Comparison of ENCODE assay signal across 8 cellular contexts in the genomic region with DNA sequence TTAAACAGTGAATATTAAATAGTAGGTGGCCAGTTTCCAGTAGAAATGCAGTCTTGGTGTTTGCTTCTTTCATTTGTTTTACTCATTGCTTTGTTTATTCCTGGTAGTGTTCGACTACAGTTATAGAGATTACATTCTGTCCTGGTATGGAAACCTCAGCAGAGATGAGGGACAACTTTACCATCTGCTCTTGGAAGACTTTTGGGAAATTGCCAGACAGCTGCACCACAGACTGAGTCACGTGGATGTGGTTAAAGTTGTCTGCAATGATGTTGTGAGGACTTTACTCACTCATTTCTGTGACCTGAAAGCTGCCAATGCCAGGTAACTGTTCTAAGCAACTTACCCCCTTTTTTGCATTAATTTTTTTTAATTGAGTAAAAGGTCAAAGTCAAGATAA. TPM values are rescaled to one million over a fixed set of nuclear protein-coding genes. Genes with fewer than 3 reads are reported as not detected.
DNase-seq lines count a peak whose midpoint lies in the region; ATAC-seq and TF ChIP-seq lines count a peak whose summit lies in the region.
"Not testable (repeated sequence)": the region's sequence is repeated elsewhere in the genome, so short reads cannot be mapped to it uniquely, and the experiment has no call there.

No MANE protein-coding gene starts in this region.

- peaks cover 6 to 14% of the 10 kb centered on the region in 2 experiments; a peak in 3 of 4 replicates for H3K4me1 ChIP-seq in SK-N-SH (ENCODE audit: control insufficient read depth in 1 of 2, insufficient read depth in 2 of 2, low read depth in 1 of 2, low read length in 1 of 2)

- H3K4me2 ChIP-seq in SK-N-SH = peak overlapping the region; percentile 5; the same call in 1 of the 2 replicates

- not testable (repeated sequence) for TF ChIP-seq RAD21 in SK-N-SH (IDR thresholded peaks at IDR 0.05; ENCODE audit: low read length)

- H3K36me3 Mint-ChIP-seq in brain = peaks cover 14% of the 10 kb centered on the region
- not testable (repeated sequence) for H3K36me3 Mint-ChIP-seq in nephron (ENCODE audit: low read depth)

- H2AFZ ChIP-seq in SK-N-SH (ENCODE audit: low read depth) = not testable (repeated sequence)

- WGBS in SK-N-SH (ENCODE audit: low lambda C conversion rate) = 3% methylated on average over 2 of the region's 2 CpGs

- POLR2A ChIA-PET in AG04450 (lab: Yijun Ruan, JAX); SK-N-SH (lab: Yijun Ruan, JAX): not testable (repeated sequence)

- H3F3A ChIP-seq in SK-N-SH (replicated peaks; ENCODE audit: insufficient read depth) = peaks cover 23% of the 10 kb centered on the region

- H3K27ac ChIP-seq in AG04450 (ENCODE audit: low read depth, low read length) = not testable (repeated sequence)
- H3K27ac ChIP-seq in SK-N-SH (ENCODE audit: low read depth in 2 of 2, low read length in 1 of 2) = peak overlapping the region; percentile 65 to 73

- not testable (repeated sequence) for H3K9me3 Mint-ChIP-seq in brain, nephron

- H3K9me3 ChIP-seq in AG04450 (ENCODE audit: control insufficient read depth, insufficient read depth, low read length); SK-N-SH: not testable (repeated sequence)

- H3K36me3 ChIP-seq in SK-N-SH (replicated peaks in 1 of 2; ENCODE audit: control insufficient read depth in 1 of 2, insufficient read depth in 2 of 2, low read length in 1 of 2) = peaks cover under 1 to 30% of the 10 kb centered on the region in 2 experiments

- not testable (repeated sequence) for H3K27me3 Mint-ChIP-seq in brain; nephron (ENCODE audit: low read depth)

- H3K27me3 ChIP-seq in AG04450 (ENCODE audit: control insufficient read depth, insufficient read depth, low read length); SK-N-SH (ENCODE audit: insufficient read depth): not testable (repeated sequence)

- H3K9ac ChIP-seq in SK-N-SH = not testable (repeated sequence)

- TF ChIP-seq EP300 in SK-N-SH (IDR thresholded peaks at IDR 0.05; ENCODE audit: borderline replicate concordance in 1 of 2, low read depth in 1 of 2, low read length in 1 of 2) = peak; percentile 19 to 32; a peak in 1 of 4 replicates

- H3K79me2 ChIP-seq in SK-N-SH (ENCODE audit: insufficient read depth) = peaks cover 74% of the 10 kb centered on the region

- peak; percentile 59 for ATAC-seq in HG02678 (IDR thresholded peaks at IDR 0.05; ENCODE audit: unreplicated experiment)

- peak overlapping the region in 4 of 5 experiments; percentile 33 to 89 (median 76) for H3K27ac Mint-ChIP-seq in brain
- H3K27ac Mint-ChIP-seq in nephron = peak overlapping the region in 2 of 3 experiments; percentile 33 to 35

- H3K4me3 ChIP-seq in AG04450 (ENCODE audit: low read depth, low read length) = not testable (repeated sequence)
- 0 out of 4 replicates have a peak overlapping the region, but pooled peaks of 1 of the 2 experiments have one; percentile 3 for H3K4me3 ChIP-seq in SK-N-SH (ENCODE audit: low read depth in 2 of 2, low read length in 1 of 2)

- peak; percentile 70 for DNase-seq in AG04450 (ENCODE audit: low read depth, low spot score)
- DNase-seq in GF-D8 (lab: John Stamatoyannopoulos, UW) = peak; percentile 3
- peak; percentile 39 for DNase-seq in NCI-H1105 treated with DMSO at 0.1 percent for 48 hours (lab: John Stamatoyannopoulos, UW)
- DNase-seq in SK-N-SH = not testable (repeated sequence)
- peak; percentile 67 for DNase-seq in glomerular visceral epithelial cell (ENCODE audit: extremely low spot score)

- not testable (repeated sequence) for H3K9me2 ChIP-seq in SK-N-SH

- peaks cover 29% of the 10 kb centered on the region for H3K4me1 Mint-ChIP-seq in brain
- peaks cover 10% of the 10 kb centered on the region for H3K4me1 Mint-ChIP-seq in nephron

- not testable (repeated sequence) for H4K20me1 ChIP-seq in SK-N-SH (ENCODE audit: insufficient read depth)

- CTCF ChIA-PET in AG04450 (lab: Charles Lee) = not testable (repeated sequence)
- CTCF ChIA-PET in SK-N-SH (lab: Yijun Ruan, JAX) = interaction anchor here (1.5 kb wide), 1 partner anchor 46 kb away, joined by 4 read pairs; no protein-coding TSS in a partner anchor

- H3K4me3 Mint-ChIP-seq in brain, nephron: not testable (repeated sequence)

- not testable (repeated sequence) for TF ChIP-seq CTCF in AG04450 (IDR thresholded peaks at IDR 0.05; ENCODE audit: low read depth, low read length); SK-N-SH (IDR thresholded peaks at IDR 0.05); brain (conservative IDR thresholded peaks at IDR 0.05); nephron (IDR thresholded peaks at IDR 0.05; ENCODE audit: unreplicated experiment in 3 of 3)

TF ChIP-seq in SK-N-SH, 30 proteins besides CTCF, POLR2A, EP300 and RAD21:
- peak; percentile 85 for TF ChIP-seq TCF12 (IDR thresholded peaks at IDR 0.05)
- TF ChIP-seq PBX3 (IDR thresholded peaks at IDR 0.05) = peak; percentile 64
- TF ChIP-seq NFIC (IDR thresholded peaks at IDR 0.05; ENCODE audit: borderline replicate concordance) = peak; percentile 82
- peak; percentile 25; the same call in 1 of the 2 replicates for TF ChIP-seq FOSL2 (IDR thresholded peaks at IDR 0.05; ENCODE audit: borderline replicate concordance, low read depth)
- TF ChIP-seq, protein P1, sequence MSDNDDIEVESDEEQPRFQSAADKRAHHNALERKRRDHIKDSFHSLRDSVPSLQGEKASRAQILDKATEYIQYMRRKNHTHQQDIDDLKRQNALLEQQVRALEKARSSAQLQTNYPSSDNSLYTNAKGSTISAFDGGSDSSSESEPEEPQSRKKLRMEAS (IDR thresholded peaks at IDR 0.05; ENCODE audit: low read depth) = 0 out of 2 replicates have a peak, but pooled peaks have one; percentile 15
- 0 out of 2 replicates have a peak, but pooled peaks have one; percentile 10 for TF ChIP-seq JUND (IDR thresholded peaks at IDR 0.05)
- TF ChIP-seq RCOR1 (IDR thresholded peaks at IDR 0.05; ENCODE audit: low read length) = peak; percentile 52; the same call in 1 of the 2 replicates
- TF ChIP-seq MXI1 (IDR thresholded peaks at IDR 0.05; ENCODE audit: low read depth, low read length) = peak; percentile 59; the same call in 1 of the 2 replicates
- TF ChIP-seq, protein P2, sequence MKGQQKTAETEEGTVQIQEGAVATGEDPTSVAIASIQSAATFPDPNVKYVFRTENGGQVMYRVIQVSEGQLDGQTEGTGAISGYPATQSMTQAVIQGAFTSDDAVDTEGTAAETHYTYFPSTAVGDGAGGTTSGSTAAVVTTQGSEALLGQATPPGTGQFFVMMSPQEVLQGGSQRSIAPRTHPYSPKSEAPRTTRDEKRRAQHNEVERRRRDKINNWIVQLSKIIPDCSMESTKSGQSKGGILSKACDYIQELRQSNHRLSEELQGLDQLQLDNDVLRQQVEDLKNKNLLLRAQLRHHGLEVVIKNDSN (IDR thresholded peaks at IDR 0.05; ENCODE audit: borderline replicate concordance, low read depth) = peak; percentile 71

RNA-seq across cellular contexts. Expression of gene SNX25, which starts 49.3 kb away (rescaled TPM):
- polyA plus RNA-seq in AG04450 (2011; rRNA removed) = 12.6 and 12.7 TPM in 2 replicates
- 35.9 and 48.1 TPM in 2 replicates for polyA minus RNA-seq in AG04450 (2011; rRNA and poly(A)+ RNA removed)
- 8.5 and 11.4 TPM in 2 replicates for polyA plus RNA-seq in SK-N-SH (2012; rRNA removed)
- polyA plus RNA-seq in SK-N-SH (2012; cell fraction: cytosol; rRNA removed) = 12.0 and 14.0 TPM in 2 replicates
- polyA plus RNA-seq in SK-N-SH (2012; cell fraction: nucleus; rRNA removed) = 6.6 and 13.2 TPM in 2 replicates
- polyA plus RNA-seq in brain (ENCODE audit: insufficient read depth, low read depth, low replicate concordance) = 2.2 TPM

RNA-seq across cellular contexts. Expression of gene CFAP97, which starts 54.9 kb away (rescaled TPM):
- polyA plus RNA-seq in AG04450 (2011; rRNA removed) = 33.5 and 51.1 TPM in 2 replicates
- 15.3 and 24.3 TPM in 2 replicates for polyA minus RNA-seq in AG04450 (2011; rRNA and poly(A)+ RNA removed)
- 10.6 and 14.1 TPM in 2 replicates for polyA plus RNA-seq in SK-N-SH (2012; rRNA removed)
- polyA plus RNA-seq in SK-N-SH (2012; cell fraction: cytosol; rRNA removed) = 18.9 and 23.0 TPM in 2 replicates
- 5.7 and 11.4 TPM in 2 replicates for polyA plus RNA-seq in SK-N-SH (2012; cell fraction: nucleus; rRNA removed)
- 6.2 TPM for polyA plus RNA-seq in brain (ENCODE audit: insufficient read depth, low read depth, low replicate concordance)
